In genomic region chr15:78938608-78939488, GRCh38 we compare ENCODE assay signal across 8 cellular contexts. TPM values are rescaled to one million over a fixed set of nuclear protein-coding genes. Genes with fewer than 3 reads are reported as not detected.
A peak's percentile ranks its signal among the peaks of the same experiment; 100 is the strongest.
DNase-seq lines count a peak whose midpoint lies in the region; ATAC-seq, FAIRE-seq and TF ChIP-seq lines count a peak whose summit lies in the region.

No MANE protein-coding gene starts in this region.

- CTCF ChIA-PET in Calu3 (lab: Charles Lee), result no interaction called here

- H3K4me3 ChIP-seq in parathyroid adenoma (ENCODE audit: low read depth, low read length) (no peak overlapping the region), thyroid gland (replicated peaks in 1 of 3) (no peak overlapping the region)

- H3K36me3 ChIP-seq in parathyroid adenoma (ENCODE audit: control insufficient read depth, insufficient read depth, low read length), result no peaks in the 10 kb centered on the region
- H3K36me3 ChIP-seq in thyroid gland, result no peaks in the 10 kb centered on the region

- FAIRE-seq in frontal cortex (lab: Jason Lieb, UNC), result no peak

- H3K27me3 Mint-ChIP-seq in Calu3 (ENCODE audit: unreplicated experiment), result no peaks in the 10 kb centered on the region

- no peak overlapping the region for H3K27ac Mint-ChIP-seq in Calu3 (ENCODE audit: unreplicated experiment)

- H3K9me3 ChIP-seq in parathyroid adenoma (ENCODE audit: control insufficient read depth, low read length) (no peaks in the 10 kb centered on the region), thyroid gland (no peaks in the 10 kb centered on the region)

- no peak for TF ChIP-seq POLR2A in thyroid gland (IDR thresholded peaks at IDR 0.05)

- H3K4me1 ChIP-seq in parathyroid adenoma, result no peaks in the 10 kb centered on the region
- peaks cover 0 to 13% of the 10 kb centered on the region in 2 donors for H3K4me1 ChIP-seq in thyroid gland

- intact Hi-C loops in Calu3 (cut with micrococcal nuclease; ENCODE audit: unreplicated experiment) (no loop called here), thyroid gland (cut with DNase I) (no loop called here)

- H3K36me3 Mint-ChIP-seq in Calu3 (ENCODE audit: insufficient read depth, unreplicated experiment), result peaks cover 36% of the 10 kb centered on the region

- H2AFZ ChIP-seq in parathyroid adenoma, result no peak overlapping the region

- no TSS peak for BruUV-seq in Calu3 (replicated peaks; lab: Mats Ljungman, UMichigan)

- 73 to 75% methylated on average over 6 of the region's 6 CpGs for WGBS in thyroid gland, 2 donors

- ATAC-seq in GM18868 (IDR thresholded peaks at IDR 0.05; ENCODE audit: unreplicated experiment), result peak; percentile 68
- peak; percentile 61 for ATAC-seq in GM21825 (IDR thresholded peaks at IDR 0.05; ENCODE audit: unreplicated experiment)

- TF ChIP-seq CTCF in parathyroid adenoma (IDR thresholded peaks at IDR 0.05) (no peak), Calu3 (IDR thresholded peaks at IDR 0.05; ENCODE audit: unreplicated experiment) (no peak), thyroid gland (IDR thresholded peaks at IDR 0.05) (no peak)

- H3K4me1 Mint-ChIP-seq in Calu3 (ENCODE audit: low read depth, unreplicated experiment), result peaks cover 13% of the 10 kb centered on the region

- H3K9me3 Mint-ChIP-seq in Calu3 (ENCODE audit: low read depth, unreplicated experiment), result no peaks in the 10 kb centered on the region

- no peak overlapping the region for H3K4me3 Mint-ChIP-seq in Calu3 (ENCODE audit: low read depth, unreplicated experiment)

- H3K27me3 ChIP-seq in parathyroid adenoma (ENCODE audit: control insufficient read depth, insufficient read depth, low read length) (no peaks in the 10 kb centered on the region), thyroid gland (no peaks in the 10 kb centered on the region)

- no peak overlapping the region for H3K9ac ChIP-seq in parathyroid adenoma

- DNase-seq in NOMO-1 treated with DMSO at 0.1 percent for 48 hours (lab: John Stamatoyannopoulos, UW; ENCODE audit: unreplicated experiment) (peak; percentile 77), DMS153 treated with DMSO at 0.1 percent for 48 hours (lab: John Stamatoyannopoulos, UW; ENCODE audit: unreplicated experiment) (no peak), frontal cortex (ENCODE audit: low spot score in 2 of 2) (no peak), Calu3 (no peak), thyroid gland (no peak)

- H3K79me2 ChIP-seq in parathyroid adenoma, result no peaks in the 10 kb centered on the region

- no peak overlapping the region for H3K4me2 ChIP-seq in parathyroid adenoma (ENCODE audit: low read length)

- H3K27ac ChIP-seq in parathyroid adenoma (peak overlapping the region; percentile 39), thyroid gland (no peak overlapping the region)

RNA-seq across cellular contexts. Expression of gene CTSH, which starts 6.0 kb away (rescaled TPM):
- 4.9 TPM for total RNA-seq in frontal cortex
- total RNA-seq in Calu3 (2022), result 327 and 433 TPM in 2 replicates
- 100 to 1,000 TPM in 3 of 4 donors, 10 to 100 TPM in 1; 91.1 to 123 (median 110) TPM for total RNA-seq in thyroid gland

Comparison
In these comparisons a context has a peak if more than half of its experiments do, and no peak if none do; other contexts are left out.
1. RNA of gene CTSH, which starts 6.0 kb away (total RNA-seq): 327 to 433 TPM in Calu3 and 91.1 to 123 TPM in thyroid gland; 4.9 TPM in frontal cortex (single experiment); every median in the first group is over 10 times any median in the second.